8 cellular contexts compared by ENCODE assay signal in genomic region chr2:216713691-216714411, GRCh38. TPM values are rescaled to one million over a fixed set of nuclear protein-coding genes. Genes with fewer than 3 reads are reported as not detected.
A peak's percentile ranks its signal among the peaks of the same experiment; 100 is the strongest.
DNase-seq lines count a peak whose midpoint lies in the region; ATAC-seq, FAIRE-seq and TF ChIP-seq lines count a peak whose summit lies in the region.

No MANE protein-coding gene starts in this region.

- CTCF ChIA-PET in GM10248 (lab: Yijun Ruan, JAX): no interaction called here

- H3K27ac ChIP-seq in substantia nigra (ENCODE audit: low read depth, low read length, poor library complexity, severe bottlenecking): no peak overlapping the region

- no peak for TF ChIP-seq POLR2A in H54 (IDR thresholded peaks at IDR 0.05; ENCODE audit: low read depth, low read length)

- POLR2A ChIA-PET in GM10248 (lab: Yijun Ruan, JAX): no interaction called here

- ATAC-seq in left cardiac atrium: peak; percentile 48 to 73
- no peak for ATAC-seq in GM19035 (IDR thresholded peaks at IDR 0.05; ENCODE audit: unreplicated experiment)
- no peak for ATAC-seq in stimulated activated naive CD8-positive, alpha-beta T cell treated with anti-CD3 and anti-CD28 coated beads, Interleukin-15, Interleukin-2, amounts not matched to agents 100 U/mL and 50 U/mL, for 24 hours

- intact Hi-C loops in left cardiac atrium (cut with DNase I): no loop called here

- FAIRE-seq in H54 (lab: Jason Lieb, UNC): no peak

- TF ChIP-seq CTCF in GM10248 (IDR thresholded peaks at IDR 0.05; ENCODE audit: control extremely low read depth, extremely low read depth, low read depth, missing control alignments): no peak

- DNase-seq in H54 (ENCODE audit: insufficient read length, low spot score) (peak; percentile 51), amniotic epithelial cell (ENCODE audit: low read depth) (peak; percentile 92), left cardiac atrium (peak; percentile 53), substantia nigra (lab: John Stamatoyannopoulos, UW) (peak in 26 of 49 donors; percentile 9 to 78 (median 38)), GM10248 (ENCODE audit: extremely low spot score) (no peak), NCI-H2081 treated with DMSO at 0.1 percent for 48 hours (lab: John Stamatoyannopoulos, UW) (no peak)
- no peak for DNase-seq in stimulated activated naive CD8-positive, alpha-beta T cell treated with anti-CD3 and anti-CD28 coated beads, Interleukin-15, Interleukin-2, amounts not matched to agents 100 U/mL and 50 U/mL, for 24 hours

RNA-seq across cellular contexts. Expression of gene IGFBP5, which starts 18.5 kb away (rescaled TPM):
- 100 to 1,000 TPM in 1 of 2 donors, 10 to 100 TPM in 1; 88.5 to 207 TPM for total RNA-seq in left cardiac atrium

Comparison
In these comparisons a context has a peak if more than half of its experiments do, and no peak if none do; other contexts are left out.
1. DNase-seq: peak in H54 (single experiment), amniotic epithelial cell (single experiment), left cardiac atrium (single experiment) and substantia nigra (26 of 49); none in GM10248 (single experiment), stimulated activated naive CD8-positive, alpha-beta T cell treated with anti-CD3 and anti-CD28 coated beads, Interleukin-15, Interleukin-2, amounts not matched to agents 100 U/mL and 50 U/mL, for 24 hours (single experiment) and NCI-H2081 treated with DMSO at 0.1 percent for 48 hours (single experiment).
2. ATAC-seq: peak in left cardiac atrium (2 of 2); none in GM19035 (single experiment) and stimulated activated naive CD8-positive, alpha-beta T cell treated with anti-CD3 and anti-CD28 coated beads, Interleukin-15, Interleukin-2, amounts not matched to agents 100 U/mL and 50 U/mL, for 24 hours (single experiment).